ENCODE assay signal across 1 cellular context in genomic region chr4:77126844-77127614, GRCh38.
TF ChIP-seq lines count a peak whose summit lies in the region.

No MANE protein-coding gene starts in this region.

TF ChIP-seq in SK-N-SH, 30 proteins besides CTCF, POLR2A, EP300 and RAD21 (continued from another document):
- TF ChIP-seq PBX3 (IDR thresholded peaks at IDR 0.05) (no peak), POLR2AphosphoS5 (IDR thresholded peaks at IDR 0.05; ENCODE audit: low read depth, low read length) (no peak)
